In genomic region chr7:135510603-135511183, GRCh38 we compare ENCODE assay signal across 8 cellular contexts. TPM values are rescaled to one million over a fixed set of nuclear protein-coding genes. Genes with fewer than 3 reads are reported as not detected.
DNase-seq lines count a peak whose midpoint lies in the region; ATAC-seq, FAIRE-seq and TF ChIP-seq lines count a peak whose summit lies in the region.

No MANE protein-coding gene starts in this region.

- peak overlapping the region; percentile 96 for H3K4me2 ChIP-seq in Karpas-422 (ENCODE audit: low read depth, low read length, poor library complexity, severe bottlenecking)

- H3K4me1 ChIP-seq in Karpas-422 (ENCODE audit: low read length) (peaks cover 28% of the 10 kb centered on the region), left lung (peaks cover 4 to 37% of the 10 kb centered on the region in 2 donors)

- H3K9me3 ChIP-seq in Karpas-422 (ENCODE audit: low read length): no peaks in the 10 kb centered on the region
- no peaks in the 10 kb centered on the region for H3K9me3 ChIP-seq in left lung

- TF ChIP-seq CTCF in astrocyte of the cerebellum (IDR thresholded peaks at IDR 0.05; ENCODE audit: low read depth, low read length, missing control alignments) (no peak), left lung (IDR thresholded peaks at IDR 0.05) (no peak)

- no peak for FAIRE-seq in urothelium cell line (lab: Jason Lieb, UNC)

- H3K27me3 ChIP-seq in Karpas-422 (ENCODE audit: low read length) (no peaks in the 10 kb centered on the region), left lung (no peaks in the 10 kb centered on the region)

- DNase-seq in EH (ENCODE audit: low read depth) (peak; percentile 45), Karpas-422 (no peak), astrocyte of the cerebellum (ENCODE audit: low read depth) (no peak), left lung (no peak), urothelium cell line (ENCODE audit: low spot score) (peak; percentile 3), G401 (ENCODE audit: low spot score) (no peak), cortex of kidney (lab: John Stamatoyannopoulos, UW) (no peak)

- no peaks in the 10 kb centered on the region for H3K36me3 ChIP-seq in Karpas-422 (ENCODE audit: insufficient read depth, low read length)
- no peaks in the 10 kb centered on the region for H3K36me3 ChIP-seq in left lung

- in situ Hi-C loops in astrocyte of the cerebellum (cut with HindIII; ENCODE audit: low sequenced_read_pairs) (no loop called here), G401 (cut with HindIII; ENCODE audit: low sequenced_read_pairs) (no loop called here)

- H3K27ac ChIP-seq in Karpas-422 (ENCODE audit: low read length) (no peak overlapping the region), left lung (peak overlapping the region; percentile 91 to 92)

- ATAC-seq in left lung: peak; percentile 2
- ATAC-seq in GM21529 (IDR thresholded peaks at IDR 0.05; ENCODE audit: unreplicated experiment): no peak

- peaks cover 42% of the 10 kb centered on the region for H3K79me2 ChIP-seq in Karpas-422 (ENCODE audit: low read length)

- intact Hi-C loops in left lung (cut with DNase I): loop anchor here in 1 of 2 donors (10.0 kb wide), 1 partner anchor 226 kb away; no protein-coding TSS in a partner anchor

- H2AFZ ChIP-seq in Karpas-422 (ENCODE audit: low read length): peak overlapping the region; percentile 99

- peaks cover 9% of the 10 kb centered on the region for H4K20me1 ChIP-seq in Karpas-422 (ENCODE audit: insufficient read depth, low read depth, low read length)

- H3K9me2 ChIP-seq in Karpas-422 (replicated peaks; ENCODE audit: insufficient read depth, low read length): no peaks in the 10 kb centered on the region

- H3K4me3 ChIP-seq in Karpas-422 (ENCODE audit: low read length) (peak overlapping the region; percentile 98), astrocyte of the cerebellum (ENCODE audit: low read depth, low read length) (peak overlapping the region; percentile 97), left lung (peak overlapping the region; percentile 66 to 77)

- H3K9ac ChIP-seq in Karpas-422 (ENCODE audit: low read length): peak overlapping the region; percentile 72

RNA-seq across cellular contexts. Expression of gene CNOT4, which starts 0.8 kb away (rescaled TPM):
- 19.0 and 25.9 TPM in 2 replicates for total RNA-seq in Karpas-422 (2014; rRNA removed; shearing (Covaris generic); ENCODE audit: low replicate concordance)
- total RNA-seq in left lung: 10 to 100 TPM; 21.6 to 21.8 TPM
- 5.8 and 9.5 TPM in 2 replicates for total RNA-seq in G401 (2014; rRNA removed; shearing (Covaris generic))

RNA-seq across cellular contexts. Expression of gene NUP205, which starts 47.0 kb away (rescaled TPM):
- total RNA-seq in Karpas-422 (2014; rRNA removed; shearing (Covaris generic); ENCODE audit: low replicate concordance): 40.3 and 75.7 TPM in 2 replicates
- total RNA-seq in left lung: 10 to 100 TPM; 42.7 to 56.3 TPM
- 47.0 and 88.3 TPM in 2 replicates for total RNA-seq in G401 (2014; rRNA removed; shearing (Covaris generic))

Comparison
In these comparisons a context has a peak if more than half of its experiments do, and no peak if none do; other contexts are left out.
1. DNase-seq: peak in EH (single experiment) and urothelium cell line (single experiment); none in Karpas-422 (single experiment), astrocyte of the cerebellum (single experiment), left lung (0 of 2), G401 (single experiment) and cortex of kidney (single experiment).
2. Peak in every context shown above with its lines, with median percentiles within 50 percentile points of each other: H3K4me3 ChIP-seq.